In genomic region chr16:53864819-53865491, GRCh38 we compare ENCODE assay signal across 9 cellular contexts.
DNase-seq lines count a peak whose midpoint lies in the region; ATAC-seq and TF ChIP-seq lines count a peak whose summit lies in the region.
"Had no signal": no experiment of that assay in that cellular context is flagged by ENCODE, and none has a peak within 500 bp of the region (broad histone marks: within the 10 kb centered on the region; RNA-seq: fewer than 3 reads in every experiment).

No MANE protein-coding gene starts in this region.

- no peaks in the 10 kb centered on the region for H3K9me3 Mint-ChIP-seq in Calu3 (ENCODE audit: low read depth, unreplicated experiment)
- H3K9me3 Mint-ChIP-seq in activated CD4-positive, alpha-beta memory T cell treated with anti-CD3 and anti-CD28 coated beads for 36 hours, result peaks cover 16% of the 10 kb centered on the region

- no peak for TF ChIP-seq CTCF in Calu3 (IDR thresholded peaks at IDR 0.05; ENCODE audit: unreplicated experiment)
- no peak for TF ChIP-seq CTCF in lower lobe of right lung (IDR thresholded peaks at IDR 0.05)
- TF ChIP-seq CTCF in OCI-LY7 (conservative IDR thresholded peaks at IDR 0.05; ENCODE audit: low read length), result no peak

- peak; percentile 5 for DNase-seq in Calu3
- peak; percentile 33 for DNase-seq in activated CD4-positive, alpha-beta memory T cell treated with anti-CD3 and anti-CD28 coated beads for 36 hours
- no peak for DNase-seq in lower lobe of right lung
- DNase-seq in D341Med (ENCODE audit: low spot score), result no peak
- no peak for DNase-seq in activated CD8-positive, alpha-beta memory T cell treated with anti-CD3 and anti-CD28 coated beads for 24 hours
- no peak for DNase-seq in OCI-LY7 (ENCODE audit: low spot score)

- H3K27me3 ChIP-seq in lower lobe of right lung (ENCODE audit: low read depth), result no peaks in the 10 kb centered on the region

- H3K27ac Mint-ChIP-seq in Calu3 (ENCODE audit: unreplicated experiment), result peak overlapping the region; percentile 16
- peak overlapping the region; percentile 52 for H3K27ac Mint-ChIP-seq in activated CD4-positive, alpha-beta memory T cell treated with anti-CD3 and anti-CD28 coated beads for 36 hours
- H3K27ac Mint-ChIP-seq: nephron had no signal

- H3K9me3 ChIP-seq in lower lobe of right lung (no peaks in the 10 kb centered on the region), OCI-LY7 (ENCODE audit: low read length) (no peaks in the 10 kb centered on the region)

- no peaks in the 10 kb centered on the region for H3K36me3 Mint-ChIP-seq in Calu3 (ENCODE audit: insufficient read depth, unreplicated experiment)
- peaks cover 36% of the 10 kb centered on the region for H3K36me3 Mint-ChIP-seq in activated CD4-positive, alpha-beta memory T cell treated with anti-CD3 and anti-CD28 coated beads for 36 hours

- H3K36me3 ChIP-seq in lower lobe of right lung (peaks cover 6% of the 10 kb centered on the region), OCI-LY7 (ENCODE audit: insufficient read depth, low read length) (no peaks in the 10 kb centered on the region)

- H3K27ac ChIP-seq in lower lobe of right lung (peak overlapping the region; percentile 46), OCI-LY7 (ENCODE audit: low read depth, low read length, poor library complexity, severe bottlenecking) (no peak overlapping the region)

- CTCF ChIA-PET in Calu3 (lab: Charles Lee), result interaction anchor here (0.6 kb wide), 1 partner anchor 65 kb away, joined by 9 read pairs; no protein-coding TSS in a partner anchor
- CTCF ChIA-PET in activated CD4-positive, alpha-beta memory T cell treated with anti-CD3 and anti-CD28 coated beads for 36 hours (lab: Charles Lee), result interaction anchor here (1.1 kb wide), 1 partner anchor 26 kb away, joined by 3 read pairs; no protein-coding TSS in a partner anchor
- CTCF ChIA-PET in OCI-LY7 (lab: Charles Lee; ENCODE audit: unreplicated experiment), result no interaction called here

- H3K4me3 Mint-ChIP-seq in Calu3 (ENCODE audit: low read depth, unreplicated experiment), result no peak overlapping the region
- no peak overlapping the region for H3K4me3 Mint-ChIP-seq in activated CD4-positive, alpha-beta memory T cell treated with anti-CD3 and anti-CD28 coated beads for 36 hours
- H3K4me3 Mint-ChIP-seq: nephron had no signal

- H3K4me1 ChIP-seq in lower lobe of right lung, result peaks cover 18% of the 10 kb centered on the region
- H3K4me1 ChIP-seq in OCI-LY7 (ENCODE audit: insufficient read depth, low read length, poor library complexity, severe bottlenecking), result peaks cover 5% of the 10 kb centered on the region

- no peak overlapping the region for H2AFZ ChIP-seq in OCI-LY7 (ENCODE audit: low read length)

- peak; percentile 30 for ATAC-seq in HG02759 (IDR thresholded peaks at IDR 0.05; ENCODE audit: unreplicated experiment)
- peak; percentile 47 to 51 for ATAC-seq in lower lobe of right lung
- no peak for ATAC-seq in GM21723 (IDR thresholded peaks at IDR 0.05; ENCODE audit: unreplicated experiment)

- H3K4me2 ChIP-seq in OCI-LY7 (ENCODE audit: low read length), result no peak overlapping the region

- no peaks in the 10 kb centered on the region for H3K79me2 ChIP-seq in OCI-LY7 (ENCODE audit: insufficient read depth, low read depth, low read length)

- intact Hi-C loops in Calu3 (cut with micrococcal nuclease; ENCODE audit: unreplicated experiment), result no loop called here
- intact Hi-C loops in activated CD4-positive, alpha-beta memory T cell treated with anti-CD3 and anti-CD28 coated beads for 36 hours (cut with micrococcal nuclease), result loop anchor here (2.0 kb wide), 1 partner anchor 48 kb away; no protein-coding TSS in a partner anchor
- intact Hi-C loops in lower lobe of right lung (cut with DNase I), result no loop called here
- intact Hi-C loops in OCI-LY7 (cut with micrococcal nuclease; ENCODE audit: unreplicated experiment), result no loop called here

- H3K27me3 Mint-ChIP-seq in Calu3 (ENCODE audit: unreplicated experiment), result no peaks in the 10 kb centered on the region
- no peaks in the 10 kb centered on the region for H3K27me3 Mint-ChIP-seq in activated CD4-positive, alpha-beta memory T cell treated with anti-CD3 and anti-CD28 coated beads for 36 hours

- no TSS peak for BruUV-seq in Calu3 (replicated peaks; lab: Mats Ljungman, UMichigan)
- BruUV-seq in OCI-LY7 (replicated peaks; lab: Mats Ljungman, UMichigan), result no TSS peak

- no peak overlapping the region for H3K4me3 ChIP-seq in lower lobe of right lung
- H3K4me3 ChIP-seq in OCI-LY7 (ENCODE audit: low read depth, low read length, poor library complexity, severe bottlenecking), result no peak overlapping the region

- peaks cover 13% of the 10 kb centered on the region for H3K4me1 Mint-ChIP-seq in Calu3 (ENCODE audit: low read depth, unreplicated experiment)
- peaks cover 14% of the 10 kb centered on the region for H3K4me1 Mint-ChIP-seq in activated CD4-positive, alpha-beta memory T cell treated with anti-CD3 and anti-CD28 coated beads for 36 hours (ENCODE audit: low read depth)
- H3K4me1 Mint-ChIP-seq: nephron had no signal

- no peaks in the 10 kb centered on the region for H4K20me1 ChIP-seq in OCI-LY7 (ENCODE audit: insufficient read depth, low read length)

- no peaks in the 10 kb centered on the region for H3K9me2 ChIP-seq in OCI-LY7 (ENCODE audit: insufficient read depth, low read length)

- POLR2A ChIA-PET in activated CD4-positive, alpha-beta memory T cell treated with anti-CD3 and anti-CD28 coated beads for 36 hours (lab: Charles Lee), result no interaction called here
- POLR2A ChIA-PET in OCI-LY7 (lab: Charles Lee), result interaction anchor here (0.9 kb wide), 1 partner anchor 17 kb away, joined by 5 read pairs; no protein-coding TSS in a partner anchor

Comparison
In these comparisons a context has a peak if more than half of its experiments do, and no peak if none do; other contexts are left out.
1. DNase-seq: peak in Calu3 (single experiment) and activated CD4-positive, alpha-beta memory T cell treated with anti-CD3 and anti-CD28 coated beads for 36 hours (single experiment); none in lower lobe of right lung (single experiment), D341Med (single experiment), activated CD8-positive, alpha-beta memory T cell treated with anti-CD3 and anti-CD28 coated beads for 24 hours (single experiment) and OCI-LY7 (single experiment).